8 cellular contexts compared by ENCODE assay signal in genomic region chr10:26857991-26858706, GRCh38. TPM values are rescaled to one million over a fixed set of nuclear protein-coding genes. Genes with fewer than 3 reads are reported as not detected.
DNase-seq lines count a peak whose midpoint lies in the region; ATAC-seq, FAIRE-seq and TF ChIP-seq lines count a peak whose summit lies in the region.

No MANE protein-coding gene starts in this region.

- peak overlapping the region; percentile 47 for H3K27ac Mint-ChIP-seq in stimulated activated naive CD8-positive, alpha-beta T cell treated with anti-CD3 and anti-CD28 coated beads, Interleukin-15, Interleukin-2, amounts not matched to agents 100 ng/mL and 50 ng/mL, for 24 hours
- H3K27ac Mint-ChIP-seq in natural killer cell treated with Interleukin-12 subunit alpha and Interleukin-12 subunit beta and Interleukin-15 and Interleukin-18, amount 100 ng/mL, for 72 hours, result peak overlapping the region; percentile 94 to 99

- no peak for FAIRE-seq in K562 (lab: Jason Lieb, UNC)

- H3K27me3 ChIP-seq in K562 (ENCODE audit: control insufficient read depth in 2 of 2, insufficient read depth in 2 of 2, low read length in 2 of 2), result 0 out of 5 replicates have a peak, but pooled peaks cover 1 to 4% of the 10 kb centered on the region in 2 experiments

- CTCF ChIA-PET in K562 (lab: Yijun Ruan, JAX; ENCODE audit: low intra/inter-chr PET ratio), result no interaction called here

- DNase-seq in stimulated activated naive CD8-positive, alpha-beta T cell treated with anti-CD3 and anti-CD28 coated beads, Interleukin-15, Interleukin-2, amounts not matched to agents 100 U/mL and 50 U/mL, for 24 hours, result no peak
- DNase-seq in K562 (ENCODE audit: extremely low read depth in 1 of 4, low spot score in 3 of 4) (peak in 1 of 4 experiments; percentile 24), DMS153 (lab: John Stamatoyannopoulos, UW) (no peak), NCI-H524 treated with DMSO at 0.1 percent for 48 hours (lab: John Stamatoyannopoulos, UW) (no peak), UCSD-AML1 (lab: John Stamatoyannopoulos, UW; ENCODE audit: unreplicated experiment) (no peak)
- DNase-seq in natural killer cell treated with Interleukin-12 subunit alpha and Interleukin-12 subunit beta and Interleukin-15 and Interleukin-18, amount 100 ng/mL, for 72 hours (ENCODE audit: low spot score), result no peak

- H3K4me1 Mint-ChIP-seq in stimulated activated naive CD8-positive, alpha-beta T cell treated with anti-CD3 and anti-CD28 coated beads, Interleukin-15, Interleukin-2, amounts not matched to agents 100 ng/mL and 50 ng/mL, for 24 hours (ENCODE audit: low read depth), result peaks cover 66% of the 10 kb centered on the region
- peaks cover 43 to 59% of the 10 kb centered on the region in 2 donors for H3K4me1 Mint-ChIP-seq in natural killer cell treated with Interleukin-12 subunit alpha and Interleukin-12 subunit beta and Interleukin-15 and Interleukin-18, amount 100 ng/mL, for 72 hours (ENCODE audit: low read depth in 2 of 2)

- H3K79me2 ChIP-seq in K562 (ENCODE audit: control insufficient read depth, insufficient read depth, low read length), result peaks cover 76% of the 10 kb centered on the region

- no peak overlapping the region for H2AFZ ChIP-seq in K562 (ENCODE audit: low read depth, low read length)

- no peaks in the 10 kb centered on the region for H3K9me3 Mint-ChIP-seq in stimulated activated naive CD8-positive, alpha-beta T cell treated with anti-CD3 and anti-CD28 coated beads, Interleukin-15, Interleukin-2, amounts not matched to agents 100 ng/mL and 50 ng/mL, for 24 hours
- no peaks in the 10 kb centered on the region for H3K9me3 Mint-ChIP-seq in natural killer cell treated with Interleukin-12 subunit alpha and Interleukin-12 subunit beta and Interleukin-15 and Interleukin-18, amount 100 ng/mL, for 72 hours

- H3K9me3 ChIP-seq in K562 (replicated peaks; ENCODE audit: control insufficient read depth, insufficient read depth, low read depth, low read length), result no peaks in the 10 kb centered on the region

- peaks cover 8% of the 10 kb centered on the region for H3K36me3 Mint-ChIP-seq in stimulated activated naive CD8-positive, alpha-beta T cell treated with anti-CD3 and anti-CD28 coated beads, Interleukin-15, Interleukin-2, amounts not matched to agents 100 ng/mL and 50 ng/mL, for 24 hours (ENCODE audit: low read depth)
- H3K36me3 Mint-ChIP-seq in natural killer cell treated with Interleukin-12 subunit alpha and Interleukin-12 subunit beta and Interleukin-15 and Interleukin-18, amount 100 ng/mL, for 72 hours, result peaks cover 5% of the 10 kb centered on the region

- 11% methylated on average over 6 of the region's 7 CpGs for WGBS in K562 (ENCODE audit: insufficient coverage, low coverage, missing lambda C conversion rate)

- peaks cover 3 to 14% of the 10 kb centered on the region in 2 experiments; a peak in 4 of 5 replicates for H3K4me1 ChIP-seq in K562 (replicated peaks in 1 of 2; ENCODE audit: control insufficient read depth in 2 of 2, insufficient read depth in 2 of 2, low read length in 2 of 2)

- intact Hi-C loops in K562 (cut with micrococcal nuclease), result no loop called here

- no peak for ATAC-seq in stimulated activated naive CD8-positive, alpha-beta T cell treated with anti-CD3 and anti-CD28 coated beads, Interleukin-15, Interleukin-2, amounts not matched to agents 100 U/mL and 50 U/mL, for 24 hours
- ATAC-seq in HG03196 (IDR thresholded peaks at IDR 0.05; ENCODE audit: unreplicated experiment), result peak; percentile 25
- ATAC-seq in K562, result no peak
- no peak for ATAC-seq in natural killer cell treated with Interleukin-12 subunit alpha and Interleukin-12 subunit beta and Interleukin-15 and Interleukin-18, amount 100 ng/mL, for 72 hours

- TF ChIP-seq POLR2A in K562 (conservative IDR thresholded peaks at IDR 0.05), result no peak

- no peak for TF ChIP-seq EP300 in K562 (IDR thresholded peaks at IDR 0.05; ENCODE audit: low read length)

- peak overlapping the region; percentile 100 for H3K4me3 ChIP-seq in K562

- H4K20me1 ChIP-seq in K562 (replicated peaks; ENCODE audit: control insufficient read depth, insufficient read depth, low read length), result no peaks in the 10 kb centered on the region

- TF ChIP-seq CTCF in K562 (IDR thresholded peaks at IDR 0.05 in 2 of 3, conservative IDR thresholded peaks at IDR 0.05 in 1 of 3; ENCODE audit: insufficient read depth in 2 of 3, low read depth in 1 of 3, low read length in 3 of 3), result no peak

- peak overlapping the region; percentile 97 for H3K4me3 Mint-ChIP-seq in stimulated activated naive CD8-positive, alpha-beta T cell treated with anti-CD3 and anti-CD28 coated beads, Interleukin-15, Interleukin-2, amounts not matched to agents 100 ng/mL and 50 ng/mL, for 24 hours
- H3K4me3 Mint-ChIP-seq in natural killer cell treated with Interleukin-12 subunit alpha and Interleukin-12 subunit beta and Interleukin-15 and Interleukin-18, amount 100 ng/mL, for 72 hours, result peak overlapping the region; percentile 92

- H3K27me3 Mint-ChIP-seq in stimulated activated naive CD8-positive, alpha-beta T cell treated with anti-CD3 and anti-CD28 coated beads, Interleukin-15, Interleukin-2, amounts not matched to agents 100 ng/mL and 50 ng/mL, for 24 hours, result peaks cover 1% of the 10 kb centered on the region
- H3K27me3 Mint-ChIP-seq in natural killer cell treated with Interleukin-12 subunit alpha and Interleukin-12 subunit beta and Interleukin-15 and Interleukin-18, amount 100 ng/mL, for 72 hours, result peaks cover 0 to 1% of the 10 kb centered on the region in 2 donors

- peak overlapping the region; percentile 92 for H3K4me2 ChIP-seq in K562 (ENCODE audit: insufficient read depth, low read length)

- peak overlapping the region in 1 of 2 experiments; percentile 92; a peak in 2 of 4 replicates for H3K9ac ChIP-seq in K562 (ENCODE audit: insufficient read depth in 1 of 2, low read depth in 2 of 2, low read length in 2 of 2)

- H3K27ac ChIP-seq in K562 (ENCODE audit: extremely low read depth, low read depth, low read length), result peak overlapping the region; percentile 94; the same call in 2 of the 3 replicates

- TF ChIP-seq RAD21 in K562 (CRISPR knock-in tag; conservative IDR thresholded peaks at IDR 0.05 in 1 of 2, IDR thresholded peaks at IDR 0.05 in 1 of 2), result no peak

- POLR2A ChIA-PET in K562 (lab: Yijun Ruan, JAX), result interaction anchor here (0.6 kb wide), 2 partner anchors 61 to 242 kb away, joined by 3 read pairs; partner anchors contain the start of gene ANKRD26

- no peaks in the 10 kb centered on the region for H3K9me1 ChIP-seq in K562 (ENCODE audit: control insufficient read depth, insufficient read depth, low read length)

- BruUV-seq in K562 (replicated peaks; lab: Mats Ljungman, UMichigan), result no TSS peak

- no peaks in the 10 kb centered on the region for H3K36me3 ChIP-seq in K562 (ENCODE audit: control insufficient read depth, insufficient read depth, low read length)

- in situ Hi-C loops in K562 (cut with MboI), result no loop called here

TF ChIP-seq in K562, 482 proteins besides CTCF, POLR2A, EP300 and RAD21:
- no peak for TF ChIP-seq MXI1 (IDR thresholded peaks at IDR 0.05; ENCODE audit: low read depth, low read length)
- TF ChIP-seq ZNF384 (IDR thresholded peaks at IDR 0.05; ENCODE audit: low read depth, low read length), result peak; percentile 58; the same call in 1 of the 2 replicates
- TF ChIP-seq EGR1 (conservative IDR thresholded peaks at IDR 0.05), result peak; percentile 46
- TF ChIP-seq JUN (IDR thresholded peaks at IDR 0.05; ENCODE audit: borderline replicate concordance, low read depth, low read length), result no peak
- no peak for TF ChIP-seq JUN (CRISPR knock-in tag; IDR thresholded peaks at IDR 0.05; ENCODE audit: borderline replicate concordance)

RNA-seq across cellular contexts. Expression of gene ABI1, which starts 2.6 kb away (rescaled TPM):
- 18.6 and 42.7 TPM in 2 replicates for total RNA-seq in K562 (2011; cell fraction: chromatin; rRNA removed; ENCODE audit: low replicate concordance)
- 9.8 and 10.5 TPM in 2 replicates for total RNA-seq in K562 (2011; cell fraction: nucleolus; rRNA removed)
- total RNA-seq in K562 (2011; cell fraction: nucleoplasm; rRNA removed), result 17.5 and 23.7 TPM in 2 replicates
- total RNA-seq in K562 (2014; rRNA removed) (26.6 and 28.7 TPM in 2 replicates), K562 (2014; rRNA removed; fragmentation: Illumina TruSeq; extraction: Trizol) (39.0 and 46.8 TPM in 2 replicates), K562 (2015; rRNA removed; fragmentation: Illumina TruSeq; extraction: Trizol) (38.0 and 41.5 TPM in 2 replicates), K562 (2021) (32.4 and 35.0 TPM in 2 replicates)
- polyA plus RNA-seq in K562 (2011; rRNA removed) (37.8 and 47.3 TPM in 2 replicates), K562 (2014; fragmentation: Illumina TruSeq; extraction: Trizol) (40.6 and 48.2 TPM in 2 replicates), K562 (2014; fragmentation: Nextera tagmentation; extraction: Ambion mirVana) (10 to 100 TPM; 39.0 to 52.3 TPM), K562 (2014; rRNA removed) (22.1 and 23.8 TPM in 2 replicates)
- polyA plus RNA-seq in K562 (2011; cell fraction: cytosol; rRNA removed), result 25.1 and 32.8 TPM in 2 replicates
- 20.0 and 28.9 TPM in 2 replicates for polyA plus RNA-seq in K562 (2011; cell fraction: nucleus; rRNA removed)
- 33.7 and 35.1 TPM in 2 replicates for polyA plus RNA-seq in K562 (2012)
- 42.7 and 51.0 TPM in 2 replicates for polyA minus RNA-seq in K562 (2011; rRNA and poly(A)+ RNA removed)
- polyA minus RNA-seq in K562 (2011; cell fraction: cytosol; rRNA and poly(A)+ RNA removed), result 13.0 and 18.2 TPM in 2 replicates
- polyA minus RNA-seq in K562 (2011; cell fraction: nucleus; rRNA and poly(A)+ RNA removed), result 17.9 and 34.8 TPM in 2 replicates
- 10 to 100 TPM; 42.1 to 66.7 TPM for total RNA-seq in natural killer cell treated with Interleukin-12 subunit alpha and Interleukin-12 subunit beta and Interleukin-15 and Interleukin-18, amount 100 ng/mL, for 72 hours
